ENCODE assay signal across 1 cellular context in genomic region chr11:30196400-30197206, GRCh38.
TF ChIP-seq lines count a peak whose summit lies in the region.

No MANE protein-coding gene starts in this region.

TF ChIP-seq in Ishikawa, 13 proteins besides CTCF, POLR2A, EP300 and RAD21 (continued from another document):
- no peak for TF ChIP-seq REST (IDR thresholded peaks at IDR 0.05; ENCODE audit: low read depth)
- no peak for TF ChIP-seq CEBPB (IDR thresholded peaks at IDR 0.05)
- TF ChIP-seq TCF12 (IDR thresholded peaks at IDR 0.05; ENCODE audit: low read depth): no peak
- TF ChIP-seq FOXM1 (IDR thresholded peaks at IDR 0.05; ENCODE audit: borderline replicate concordance, low read depth): no peak
- no peak for TF ChIP-seq TAF1 (IDR thresholded peaks at IDR 0.05; ENCODE audit: low read depth)
- TF ChIP-seq CREB1 (IDR thresholded peaks at IDR 0.05; ENCODE audit: low read depth): no peak
- TF ChIP-seq USF1 (IDR thresholded peaks at IDR 0.05): no peak
- no peak for TF ChIP-seq EGR1 (IDR thresholded peaks at IDR 0.05)
- TF ChIP-seq MAX (IDR thresholded peaks at IDR 0.05): no peak
- TF ChIP-seq YY1 (IDR thresholded peaks at IDR 0.05; ENCODE audit: low read depth): no peak
TF ChIP-seq in Ishikawa: peak in this region for 0.
